Comparison of ENCODE assay signal across 8 cellular contexts in genomic region chr5:118987988-118988945, GRCh38. TPM values are rescaled to one million over a fixed set of nuclear protein-coding genes. Genes with fewer than 3 reads are reported as not detected.
A peak's percentile ranks its signal among the peaks of the same experiment; 100 is the strongest.
DNase-seq lines count a peak whose midpoint lies in the region; ATAC-seq and TF ChIP-seq lines count a peak whose summit lies in the region.

DTWD2 (minus strand) TSS chr5:118988547; CDS start chr5:118988511, 36 bp downstream.

- no peaks in the 10 kb centered on the region for H3K9me3 ChIP-seq in HCT116 (ENCODE audit: control insufficient read depth in 1 of 2, insufficient read depth in 1 of 2, low read depth in 1 of 2, low read length in 2 of 2)
- H3K9me3 ChIP-seq in MM.1S (replicated peaks; ENCODE audit: insufficient read depth, low read length): no peaks in the 10 kb centered on the region
- H3K9me3 ChIP-seq in neuron (ENCODE audit: low read length): no peaks in the 10 kb centered on the region

- intact Hi-C loops in HCT116 (cut with micrococcal nuclease): loop anchor here (1.0 to 10.0 kb wide), 5 partner anchors 82 to 754 kb away; no protein-coding TSS in a partner anchor

- H3K79me2 ChIP-seq in HCT116 (ENCODE audit: insufficient read depth, low read length) (no peaks in the 10 kb centered on the region), MM.1S (ENCODE audit: low read length) (no peaks in the 10 kb centered on the region)

- H3K9me2 ChIP-seq in HCT116 (ENCODE audit: insufficient read depth) (no peaks in the 10 kb centered on the region), MM.1S (replicated peaks; ENCODE audit: insufficient read depth, low read length) (no peaks in the 10 kb centered on the region)

- peak within 1 kb of the TSS; percentile 99 for H2AFZ ChIP-seq in HCT116 (ENCODE audit: low read depth, low read length, poor library complexity, severe bottlenecking)
- H2AFZ ChIP-seq in MM.1S (ENCODE audit: low read length): peak within 1 kb of the TSS; percentile 79
- peak within 1 kb of the TSS; percentile 87 for H2AFZ ChIP-seq in neuron (ENCODE audit: low read depth, low read length)

- H3K4me3 ChIP-seq in HCT116 (replicated peaks in 1 of 2; ENCODE audit: low read depth in 1 of 2, low read length in 2 of 2): peak within 1 kb of the TSS; percentile 57 to 70
- peak within 1 kb of the TSS; percentile 84 for H3K4me3 ChIP-seq in MM.1S (ENCODE audit: low read length)
- peak within 1 kb of the TSS; percentile 75 for H3K4me3 ChIP-seq in neuron (ENCODE audit: low read length)

- peak within 1 kb of the TSS; percentile 82 for H3K27ac ChIP-seq in HCT116 (ENCODE audit: low read depth, low read length)
- peak within 1 kb of the TSS; percentile 66; the same call in 1 of the 2 replicates for H3K27ac ChIP-seq in MM.1S (ENCODE audit: low read length)
- peak within 1 kb of the TSS; percentile 49 for H3K27ac ChIP-seq in foreskin keratinocyte

- no TSS peak for BruUV-seq in HCT116 (replicated peaks; lab: Mats Ljungman, UMichigan)

- H4K20me1 ChIP-seq in HCT116 (ENCODE audit: insufficient read depth): no peaks in the 10 kb centered on the region
- no peaks in the 10 kb centered on the region for H4K20me1 ChIP-seq in MM.1S (ENCODE audit: insufficient read depth, low read length)

- DNase-seq in GM04503 (ENCODE audit: low read depth): peak; percentile 56
- peak; percentile 89 for DNase-seq in HCT116 (ENCODE audit: low read depth, low spot score)
- peak; percentile 94 for DNase-seq in MM.1S
- DNase-seq in SHP77 treated with DMSO at 0.1 percent for 48 hours (lab: John Stamatoyannopoulos, UW): peak; percentile 82
- peak; percentile 86 for DNase-seq in activated gamma-delta T cell treated with anti-CD3 and anti-CD28 coated beads, Interleukin-2, amount 50 U/mL, for 16 hours (ENCODE audit: low read depth)
- peak; percentile 72 to 91 for DNase-seq in foreskin keratinocyte
- peak; percentile 82 for DNase-seq in stromal cell of bone marrow (ENCODE audit: low read depth)

- TF ChIP-seq POLR2A in HCT116 (IDR thresholded peaks at IDR 0.05; ENCODE audit: borderline replicate concordance, extremely low read depth, insufficient read depth, insufficient read length): peak; percentile 66

- peaks cover 6 to 17% of the 10 kb centered on the region in 2 experiments; a peak in 3 of 4 replicates for H3K4me1 ChIP-seq in HCT116 (ENCODE audit: control insufficient read depth in 1 of 2, insufficient read depth in 2 of 2, low read length in 2 of 2)
- H3K4me1 ChIP-seq in MM.1S (ENCODE audit: low read length): no peaks in the 10 kb centered on the region
- H3K4me1 ChIP-seq in foreskin keratinocyte: peaks cover 7% of the 10 kb centered on the region
- H3K4me1 ChIP-seq in neuron (ENCODE audit: insufficient read depth, low read length): peaks cover 13% of the 10 kb centered on the region

- TF ChIP-seq RAD21 in HCT116 (IDR thresholded peaks at IDR 0.05; ENCODE audit: low read depth): peak; percentile 82

- H3K27me3 ChIP-seq in HCT116 (ENCODE audit: insufficient read depth, low read length) (no peaks in the 10 kb centered on the region), MM.1S (replicated peaks; ENCODE audit: insufficient read depth, low read length) (no peaks in the 10 kb centered on the region), foreskin keratinocyte (no peaks in the 10 kb centered on the region), neuron (ENCODE audit: insufficient read depth, low read length) (no peaks in the 10 kb centered on the region)

- ATAC-seq in HCT116 (peak; percentile 97), foreskin keratinocyte (peak; percentile 95)

- H3F3A ChIP-seq in MM.1S (ENCODE audit: insufficient read depth, low read length): no peaks in the 10 kb centered on the region

- H3K4me2 ChIP-seq in HCT116 (ENCODE audit: low read length) (peak within 1 kb of the TSS; percentile 93), MM.1S (ENCODE audit: low read depth, low read length) (peak within 1 kb of the TSS; percentile 78)

- POLR2A ChIA-PET in HCT116 (lab: Charles Lee): interaction anchor here (1.2 to 1.5 kb wide), 2 partner anchors 83 to 424 kb away, joined by 5 read pairs; partner anchors contain the start of gene DMXL1

- peak; percentile 75 to 89 (median 77) for TF ChIP-seq CTCF in HCT116 (IDR thresholded peaks at IDR 0.05 in 2 of 3, conservative IDR thresholded peaks at IDR 0.05 in 1 of 3; ENCODE audit: borderline replicate concordance in 1 of 3, insufficient read depth in 1 of 3, low read depth in 2 of 3, low read length in 2 of 3)
- TF ChIP-seq CTCF in MM.1S (IDR thresholded peaks at IDR 0.05; ENCODE audit: low read length): peak; percentile 81
- peak; percentile 93 for TF ChIP-seq CTCF in foreskin keratinocyte (conservative IDR thresholded peaks at IDR 0.05)

- RAD21 ChIA-PET in HCT116 (lab: Charles Lee; ENCODE audit: low non-redundant PET in 1 of 2, low total read pairs in 2 of 2, uncharacterized antibody in 2 of 2, unreplicated experiment in 2 of 2): interaction anchor here (0.9 to 1.2 kb wide), 2 partner anchors 424 kb away, joined by 4 to 5 read pairs; no protein-coding TSS in a partner anchor

- no peaks in the 10 kb centered on the region for H3K36me3 ChIP-seq in HCT116 (ENCODE audit: control insufficient read depth in 1 of 2, insufficient read depth in 2 of 2, low read length in 2 of 2)
- H3K36me3 ChIP-seq in MM.1S (replicated peaks; ENCODE audit: insufficient read depth, low read length): no peaks in the 10 kb centered on the region
- H3K36me3 ChIP-seq in neuron (ENCODE audit: insufficient read depth, low read length): no peaks in the 10 kb centered on the region

- peak within 1 kb of the TSS; percentile 75 for H3K9ac ChIP-seq in HCT116 (ENCODE audit: low read length)
- H3K9ac ChIP-seq in MM.1S (ENCODE audit: low read length): peak within 1 kb of the TSS; percentile 82

- CTCF ChIA-PET in HCT116 (lab: Charles Lee): interaction anchor here (0.8 to 4.3 kb wide), 13 partner anchors 8 to 445 kb away, joined by 3 to 47 read pairs (median 4); no protein-coding TSS in a partner anchor

TF ChIP-seq in HCT116, 20 proteins besides CTCF, POLR2A, EP300 and RAD21:
- no peak for TF ChIP-seq EZH2phosphoT487 (IDR thresholded peaks at IDR 0.05; ENCODE audit: borderline replicate concordance)
- peak; percentile 67 for TF ChIP-seq MAX (IDR thresholded peaks at IDR 0.05)
- peak; percentile 73 for TF ChIP-seq CBX3 (IDR thresholded peaks at IDR 0.05; ENCODE audit: low read depth)
- no peak; the same call in 1 of the 2 replicates for TF ChIP-seq SRF (IDR thresholded peaks at IDR 0.05; ENCODE audit: low read depth)
- TF ChIP-seq SP1 (IDR thresholded peaks at IDR 0.05; ENCODE audit: low read depth): peak; percentile 44; the same call in 1 of the 2 replicates
- TF ChIP-seq CEBPB (IDR thresholded peaks at IDR 0.05; ENCODE audit: low read depth): no peak
- TF ChIP-seq SIN3A (IDR thresholded peaks at IDR 0.05; ENCODE audit: low read depth): peak; percentile 53; the same call in 1 of the 2 replicates
- peak; percentile 70 for TF ChIP-seq POLR2AphosphoS5 (IDR thresholded peaks at IDR 0.05; ENCODE audit: low read depth, low read length)
- TF ChIP-seq ZFX (IDR thresholded peaks at IDR 0.05): peak; percentile 95
- peak; percentile 87 for TF ChIP-seq YY1 (IDR thresholded peaks at IDR 0.05; ENCODE audit: extremely low read depth, insufficient replicate concordance, low read depth, low read length)
- 0 out of 2 replicates have a peak, but pooled peaks have one; percentile 12 for TF ChIP-seq EGR1 (IDR thresholded peaks at IDR 0.05; ENCODE audit: low read depth)
- TF ChIP-seq ZBTB33 (IDR thresholded peaks at IDR 0.05; ENCODE audit: extremely low read depth, insufficient replicate concordance, low read length): no peak
- no peak for TF ChIP-seq ZNF274 (IDR thresholded peaks at IDR 0.05; ENCODE audit: low read depth, low read length)
- TF ChIP-seq TCF7L2 (IDR thresholded peaks at IDR 0.05; ENCODE audit: borderline replicate concordance, extremely low read depth, insufficient read depth, insufficient read length): peak; percentile 33

RNA-seq across cellular contexts. Expression of gene DTWD2, which starts in this region (rescaled TPM):
- total RNA-seq in HCT116 (2021; ENCODE audit: unreplicated experiment) (5.2 TPM), foreskin keratinocyte (3.3 and 4.1 TPM in 2 replicates)
- polyA plus RNA-seq in HCT116 (2012): 1.5 and 1.6 TPM in 2 replicates
- polyA plus RNA-seq in foreskin keratinocyte: 0.54 and 0.78 TPM in 2 replicates

Comparison
In these comparisons a context has a peak if more than half of its experiments do, and no peak if none do; other contexts are left out.
1. Peak in every context shown above with its lines: DNase-seq, ATAC-seq, H3K4me3 ChIP-seq and H3K27ac ChIP-seq.